Comparison of ENCODE assay signal across 12 cellular contexts in genomic region chr18:10051877-10052631, GRCh38.
DNase-seq lines count a peak whose midpoint lies in the region; ATAC-seq and TF ChIP-seq lines count a peak whose summit lies in the region.
"Had no signal": no experiment of that assay in that cellular context is flagged by ENCODE, and none has a peak within 500 bp of the region (broad histone marks: within the 10 kb centered on the region; RNA-seq: fewer than 3 reads in every experiment).

No MANE protein-coding gene starts in this region.

- ATAC-seq in HG02588 (IDR thresholded peaks at IDR 0.05; ENCODE audit: unreplicated experiment) = no peak
- ATAC-seq: GM12878 had no signal

- DNase-seq in AG09319 (ENCODE audit: extremely low read depth, low read depth) (peak; percentile 80), RPMI8226 (peak; percentile 54), fibroblast of the aortic adventitia (ENCODE audit: low read depth) (peak; percentile 99), non-pigmented ciliary epithelial cell (ENCODE audit: low read depth) (peak; percentile 76), NCI-H226 (no peak)
- DNase-seq in NK-92 treated with Interleukin-12 subunit alpha and Interleukin-12 subunit beta, amount 100 ng/mL, for 24 hours (lab: John Stamatoyannopoulos, UW) = no peak
- DNase-seq in activated CD8-positive, alpha-beta memory T cell treated with anti-CD3 and anti-CD28 coated beads for 24 hours = no peak
- DNase-seq: activated effector memory CD4-positive, alpha-beta T cell treated with anti-CD3 and anti-CD28 coated beads, Interleukin-2, amount 50 U/mL, for 16 hours; OCI-M1; stimulated activated CD4-positive, alpha-beta T cell treated with anti-CD3 and anti-CD28 coated beads, Interleukin-4, amount 100 ng/mL, for 1 hour had no signal

- no peak for TF ChIP-seq CTCF in AG09319 (IDR thresholded peaks at IDR 0.05; ENCODE audit: low read depth, low read length)
- no peak for TF ChIP-seq CTCF in fibroblast of the aortic adventitia (IDR thresholded peaks at IDR 0.05; ENCODE audit: insufficient read depth, low read length)

- H3K4me3 ChIP-seq in fibroblast of the aortic adventitia (ENCODE audit: low read depth, low read length) = no peak overlapping the region
- H3K4me3 ChIP-seq: GM12878 had no signal

Comparison
In these comparisons a context has a peak if more than half of its experiments do, and no peak if none do; other contexts are left out.
1. DNase-seq: peak in AG09319 (single experiment), RPMI8226 (single experiment), fibroblast of the aortic adventitia (single experiment) and non-pigmented ciliary epithelial cell (single experiment); none in NCI-H226 (single experiment), NK-92 treated with Interleukin-12 subunit alpha and Interleukin-12 subunit beta, amount 100 ng/mL, for 24 hours (single experiment) and activated CD8-positive, alpha-beta memory T cell treated with anti-CD3 and anti-CD28 coated beads for 24 hours (single experiment).